In genomic region chr1:58546520-58547308, GRCh38 we compare ENCODE assay signal across 7 cellular contexts. TPM values are rescaled to one million over a fixed set of nuclear protein-coding genes. Genes with fewer than 3 reads are reported as not detected.
DNase-seq lines count a peak whose midpoint lies in the region; ATAC-seq and TF ChIP-seq lines count a peak whose summit lies in the region.

OMA1 (minus strand) TSS chr1:58546726; CDS start chr1:58539294, 7,432 bp downstream.

- H3K4me2 ChIP-seq in hepatocyte: peak within 1 kb of the TSS; percentile 87

- H3K9me2 ChIP-seq in hepatocyte (replicated peaks; ENCODE audit: insufficient read depth): no peaks in the 10 kb centered on the region

- 4% methylated on average over 34 of the region's 46 CpGs for WGBS in hepatocyte (ENCODE audit: low lambda C conversion rate, missing lambda C conversion rate)

- TF ChIP-seq CTCF in hepatocyte (IDR thresholded peaks at IDR 0.05; ENCODE audit: poor library complexity) (peak; percentile 99), retinal pigment epithelial cell (conservative IDR thresholded peaks at IDR 0.05; ENCODE audit: low read depth, low read length) (peak; percentile 98)

- H3K27me3 ChIP-seq in hepatocyte: no peaks in the 10 kb centered on the region

- H3K4me1 ChIP-seq in hepatocyte (ENCODE audit: insufficient read depth): peaks cover 16% of the 10 kb centered on the region

- H3K27ac ChIP-seq in hepatocyte: peak within 1 kb of the TSS; percentile 97

- H2AFZ ChIP-seq in hepatocyte: peak within 1 kb of the TSS; percentile 61

- no peaks in the 10 kb centered on the region for H3K9me3 ChIP-seq in hepatocyte (ENCODE audit: low read depth)

- peak; percentile 96 for ATAC-seq in GM18502 (IDR thresholded peaks at IDR 0.05; ENCODE audit: poor library complexity, unreplicated experiment)
- ATAC-seq in HG02973 (IDR thresholded peaks at IDR 0.05; ENCODE audit: unreplicated experiment): peak; percentile 93

- H3K4me3 ChIP-seq in hepatocyte (peak within 1 kb of the TSS; percentile 47), retinal pigment epithelial cell (ENCODE audit: low read length) (peak within 1 kb of the TSS; percentile 77)

- H3K36me3 ChIP-seq in hepatocyte (replicated peaks; ENCODE audit: insufficient read depth, low read depth): no peaks in the 10 kb centered on the region

- peaks cover 14% of the 10 kb centered on the region for H3K79me2 ChIP-seq in hepatocyte

- peak; percentile 98 for DNase-seq in NCI-H2029 (lab: John Stamatoyannopoulos, UW)
- DNase-seq in T-helper 9 cell: peak; percentile 96
- peak; percentile 99 for DNase-seq in astrocyte of the hippocampus (ENCODE audit: low read depth, low spot score)
- peak; percentile 99 for DNase-seq in hepatocyte (ENCODE audit: low spot score)
- DNase-seq in retinal pigment epithelial cell (ENCODE audit: low read depth): peak; percentile 86

- H4K20me1 ChIP-seq in hepatocyte (ENCODE audit: insufficient read depth, poor library complexity, severe bottlenecking): no peaks in the 10 kb centered on the region

RNA-seq across cellular contexts. Expression of gene OMA1, which starts in this region (rescaled TPM):
- 26.8 and 36.0 TPM in 2 replicates for total RNA-seq in hepatocyte
- 13.7 and 19.7 TPM in 2 replicates for polyA plus RNA-seq in hepatocyte

Comparison
In these comparisons a context has a peak if more than half of its experiments do, and no peak if none do; other contexts are left out.
1. Peak in every context shown above with its lines: DNase-seq, ATAC-seq, H3K4me3 ChIP-seq and H3K27ac ChIP-seq.